1 cellular context compared by ENCODE assay signal in the genomic region with DNA sequence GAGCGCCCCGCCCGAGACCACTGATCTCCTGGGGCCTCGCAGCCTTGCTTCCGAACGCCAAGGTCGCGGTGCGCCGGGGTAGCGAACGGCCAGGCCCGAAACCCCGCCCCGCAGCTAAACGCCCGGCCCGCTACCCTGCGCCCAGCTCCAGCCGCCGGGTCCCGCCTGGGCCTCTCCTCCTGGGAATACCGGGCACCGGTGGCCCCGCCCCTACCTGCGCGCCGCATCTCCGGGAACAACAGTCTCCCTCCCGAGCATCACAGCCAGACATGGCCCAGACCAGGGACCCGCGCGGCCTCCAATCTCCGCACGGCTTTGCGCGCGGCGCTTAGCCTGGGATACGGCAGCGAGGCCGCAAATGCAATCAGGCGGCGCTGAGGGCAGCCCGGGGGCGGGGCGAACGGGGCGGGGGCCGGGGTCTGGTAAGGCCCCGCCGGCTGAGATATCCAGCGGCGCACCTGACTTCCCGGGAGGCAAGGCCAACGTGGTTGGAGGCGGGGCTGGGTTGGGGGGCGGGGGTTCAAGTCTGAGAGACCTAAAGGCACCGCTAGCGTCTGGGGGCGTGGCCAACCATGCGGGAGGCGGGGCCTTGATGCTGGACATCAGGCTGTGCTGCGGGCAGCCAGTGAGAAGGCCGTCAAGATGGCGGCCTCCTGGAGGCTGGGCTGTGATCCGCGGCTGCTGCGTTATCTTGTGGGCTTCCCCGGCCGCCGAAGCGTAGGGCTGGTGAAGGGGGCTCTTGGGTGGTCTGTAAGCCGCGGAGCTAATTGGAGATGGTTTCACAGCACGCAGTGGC.
TF ChIP-seq lines count a peak whose summit lies in the region.

A gene with protein sequence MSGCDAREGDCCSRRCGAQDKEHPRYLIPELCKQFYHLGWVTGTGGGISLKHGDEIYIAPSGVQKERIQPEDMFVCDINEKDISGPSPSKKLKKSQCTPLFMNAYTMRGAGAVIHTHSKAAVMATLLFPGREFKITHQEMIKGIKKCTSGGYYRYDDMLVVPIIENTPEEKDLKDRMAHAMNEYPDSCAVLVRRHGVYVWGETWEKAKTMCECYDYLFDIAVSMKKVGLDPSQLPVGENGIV (minus strand): TSS at position 366 of the 796 bp plus-strand sequence. CDS start 95 bp downstream, at position 271.
TSS of gene PDHX (plus strand) at position 605 of the 796 bp plus-strand sequence. CDS start at position 643, 38 bp downstream.

TF ChIP-seq in HepG2, 621 proteins besides CTCF, POLR2A, EP300 and RAD21 (continued from another document and continues in another):
- TF ChIP-seq BCLAF1 (IDR thresholded peaks at IDR 0.05): no peak
- 0 out of 2 replicates have a peak, but pooled peaks have one; percentile 21 for TF ChIP-seq ZNF44 (CRISPR knock-in tag; IDR thresholded peaks at IDR 0.05)
- no peak for TF ChIP-seq NFE2L1 (CRISPR knock-in tag; IDR thresholded peaks at IDR 0.05; ENCODE audit: borderline replicate concordance)
- TF ChIP-seq, protein P1, sequence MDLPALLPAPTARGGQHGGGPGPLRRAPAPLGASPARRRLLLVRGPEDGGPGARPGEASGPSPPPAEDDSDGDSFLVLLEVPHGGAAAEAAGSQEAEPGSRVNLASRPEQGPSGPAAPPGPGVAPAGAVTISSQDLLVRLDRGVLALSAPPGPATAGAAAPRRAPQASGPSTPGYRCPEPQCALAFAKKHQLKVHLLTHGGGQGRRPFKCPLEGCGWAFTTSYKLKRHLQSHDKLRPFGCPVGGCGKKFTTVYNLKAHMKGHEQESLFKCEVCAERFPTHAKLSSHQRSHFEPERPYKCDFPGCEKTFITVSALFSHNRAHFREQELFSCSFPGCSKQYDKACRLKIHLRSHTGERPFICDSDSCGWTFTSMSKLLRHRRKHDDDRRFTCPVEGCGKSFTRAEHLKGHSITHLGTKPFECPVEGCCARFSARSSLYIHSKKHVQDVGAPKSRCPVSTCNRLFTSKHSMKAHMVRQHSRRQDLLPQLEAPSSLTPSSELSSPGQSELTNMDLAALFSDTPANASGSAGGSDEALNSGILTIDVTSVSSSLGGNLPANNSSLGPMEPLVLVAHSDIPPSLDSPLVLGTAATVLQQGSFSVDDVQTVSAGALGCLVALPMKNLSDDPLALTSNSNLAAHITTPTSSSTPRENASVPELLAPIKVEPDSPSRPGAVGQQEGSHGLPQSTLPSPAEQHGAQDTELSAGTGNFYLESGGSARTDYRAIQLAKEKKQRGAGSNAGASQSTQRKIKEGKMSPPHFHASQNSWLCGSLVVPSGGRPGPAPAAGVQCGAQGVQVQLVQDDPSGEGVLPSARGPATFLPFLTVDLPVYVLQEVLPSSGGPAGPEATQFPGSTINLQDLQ (CRISPR knock-in tag; IDR thresholded peaks at IDR 0.05): no peak
- TF ChIP-seq ZNF510 (CRISPR knock-in tag; IDR thresholded peaks at IDR 0.05; ENCODE audit: low read depth): 0 out of 2 replicates have a peak, but pooled peaks have one; percentile 59
- no peak for TF ChIP-seq ZNF160 (CRISPR knock-in tag; IDR thresholded peaks at IDR 0.05)
- TF ChIP-seq, protein P2, sequence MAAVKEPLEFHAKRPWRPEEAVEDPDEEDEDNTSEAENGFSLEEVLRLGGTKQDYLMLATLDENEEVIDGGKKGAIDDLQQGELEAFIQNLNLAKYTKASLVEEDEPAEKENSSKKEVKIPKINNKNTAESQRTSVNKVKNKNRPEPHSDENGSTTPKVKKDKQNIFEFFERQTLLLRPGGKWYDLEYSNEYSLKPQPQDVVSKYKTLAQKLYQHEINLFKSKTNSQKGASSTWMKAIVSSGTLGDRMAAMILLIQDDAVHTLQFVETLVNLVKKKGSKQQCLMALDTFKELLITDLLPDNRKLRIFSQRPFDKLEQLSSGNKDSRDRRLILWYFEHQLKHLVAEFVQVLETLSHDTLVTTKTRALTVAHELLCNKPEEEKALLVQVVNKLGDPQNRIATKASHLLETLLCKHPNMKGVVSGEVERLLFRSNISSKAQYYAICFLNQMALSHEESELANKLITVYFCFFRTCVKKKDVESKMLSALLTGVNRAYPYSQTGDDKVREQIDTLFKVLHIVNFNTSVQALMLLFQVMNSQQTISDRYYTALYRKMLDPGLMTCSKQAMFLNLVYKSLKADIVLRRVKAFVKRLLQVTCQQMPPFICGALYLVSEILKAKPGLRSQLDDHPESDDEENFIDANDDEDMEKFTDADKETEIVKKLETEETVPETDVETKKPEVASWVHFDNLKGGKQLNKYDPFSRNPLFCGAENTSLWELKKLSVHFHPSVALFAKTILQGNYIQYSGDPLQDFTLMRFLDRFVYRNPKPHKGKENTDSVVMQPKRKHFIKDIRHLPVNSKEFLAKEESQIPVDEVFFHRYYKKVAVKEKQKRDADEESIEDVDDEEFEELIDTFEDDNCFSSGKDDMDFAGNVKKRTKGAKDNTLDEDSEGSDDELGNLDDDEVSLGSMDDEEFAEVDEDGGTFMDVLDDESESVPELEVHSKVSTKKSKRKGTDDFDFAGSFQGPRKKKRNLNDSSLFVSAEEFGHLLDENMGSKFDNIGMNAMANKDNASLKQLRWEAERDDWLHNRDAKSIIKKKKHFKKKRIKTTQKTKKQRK (IDR thresholded peaks at IDR 0.05; ENCODE audit: low read length): no peak
- TF ChIP-seq ZNF543 (CRISPR knock-in tag; IDR thresholded peaks at IDR 0.05): peak; percentile 24; the same call in 1 of the 2 replicates
- TF ChIP-seq SUZ12 (IDR thresholded peaks at IDR 0.05; ENCODE audit: low read depth, low read length): no peak
- TF ChIP-seq JUNB (CRISPR knock-in tag; IDR thresholded peaks at IDR 0.05; ENCODE audit: borderline replicate concordance): no peak; the same call in 1 of the 2 replicates
- no peak for TF ChIP-seq SMARCE1 (IDR thresholded peaks at IDR 0.05; ENCODE audit: borderline replicate concordance)
- TF ChIP-seq ZNF10 (CRISPR knock-in tag; IDR thresholded peaks at IDR 0.05; ENCODE audit: borderline replicate concordance, low read depth): no peak
- peak; percentile 38; the same call in 1 of the 2 replicates for TF ChIP-seq ZBTB10 (CRISPR knock-in tag; IDR thresholded peaks at IDR 0.05; ENCODE audit: borderline replicate concordance)
- TF ChIP-seq GTF3A (CRISPR knock-in tag; conservative IDR thresholded peaks at IDR 0.05): no peak
- peak; percentile 91 for TF ChIP-seq ZGPAT (CRISPR knock-in tag; IDR thresholded peaks at IDR 0.05)
- TF ChIP-seq, protein P3, sequence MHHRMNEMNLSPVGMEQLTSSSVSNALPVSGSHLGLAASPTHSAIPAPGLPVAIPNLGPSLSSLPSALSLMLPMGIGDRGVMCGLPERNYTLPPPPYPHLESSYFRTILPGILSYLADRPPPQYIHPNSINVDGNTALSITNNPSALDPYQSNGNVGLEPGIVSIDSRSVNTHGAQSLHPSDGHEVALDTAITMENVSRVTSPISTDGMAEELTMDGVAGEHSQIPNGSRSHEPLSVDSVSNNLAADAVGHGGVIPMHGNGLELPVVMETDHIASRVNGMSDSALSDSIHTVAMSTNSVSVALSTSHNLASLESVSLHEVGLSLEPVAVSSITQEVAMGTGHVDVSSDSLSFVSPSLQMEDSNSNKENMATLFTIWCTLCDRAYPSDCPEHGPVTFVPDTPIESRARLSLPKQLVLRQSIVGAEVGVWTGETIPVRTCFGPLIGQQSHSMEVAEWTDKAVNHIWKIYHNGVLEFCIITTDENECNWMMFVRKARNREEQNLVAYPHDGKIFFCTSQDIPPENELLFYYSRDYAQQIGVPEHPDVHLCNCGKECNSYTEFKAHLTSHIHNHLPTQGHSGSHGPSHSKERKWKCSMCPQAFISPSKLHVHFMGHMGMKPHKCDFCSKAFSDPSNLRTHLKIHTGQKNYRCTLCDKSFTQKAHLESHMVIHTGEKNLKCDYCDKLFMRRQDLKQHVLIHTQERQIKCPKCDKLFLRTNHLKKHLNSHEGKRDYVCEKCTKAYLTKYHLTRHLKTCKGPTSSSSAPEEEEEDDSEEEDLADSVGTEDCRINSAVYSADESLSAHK (CRISPR knock-in tag; IDR thresholded peaks at IDR 0.05; ENCODE audit: borderline replicate concordance): no peak
- peak; percentile 81; the same call in 1 of the 2 replicates for TF ChIP-seq ZNF274 (CRISPR knock-in tag; IDR thresholded peaks at IDR 0.05)
- TF ChIP-seq, protein P4, sequence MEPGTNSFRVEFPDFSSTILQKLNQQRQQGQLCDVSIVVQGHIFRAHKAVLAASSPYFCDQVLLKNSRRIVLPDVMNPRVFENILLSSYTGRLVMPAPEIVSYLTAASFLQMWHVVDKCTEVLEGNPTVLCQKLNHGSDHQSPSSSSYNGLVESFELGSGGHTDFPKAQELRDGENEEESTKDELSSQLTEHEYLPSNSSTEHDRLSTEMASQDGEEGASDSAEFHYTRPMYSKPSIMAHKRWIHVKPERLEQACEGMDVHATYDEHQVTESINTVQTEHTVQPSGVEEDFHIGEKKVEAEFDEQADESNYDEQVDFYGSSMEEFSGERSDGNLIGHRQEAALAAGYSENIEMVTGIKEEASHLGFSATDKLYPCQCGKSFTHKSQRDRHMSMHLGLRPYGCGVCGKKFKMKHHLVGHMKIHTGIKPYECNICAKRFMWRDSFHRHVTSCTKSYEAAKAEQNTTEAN (CRISPR knock-in tag; conservative IDR thresholded peaks at IDR 0.05): no peak
- TF ChIP-seq ARID4A (CRISPR knock-in tag; IDR thresholded peaks at IDR 0.05; ENCODE audit: borderline replicate concordance): peak; percentile 85; the same call in 1 of the 2 replicates
